2 cellular contexts compared by ENCODE assay signal in the genomic region with DNA sequence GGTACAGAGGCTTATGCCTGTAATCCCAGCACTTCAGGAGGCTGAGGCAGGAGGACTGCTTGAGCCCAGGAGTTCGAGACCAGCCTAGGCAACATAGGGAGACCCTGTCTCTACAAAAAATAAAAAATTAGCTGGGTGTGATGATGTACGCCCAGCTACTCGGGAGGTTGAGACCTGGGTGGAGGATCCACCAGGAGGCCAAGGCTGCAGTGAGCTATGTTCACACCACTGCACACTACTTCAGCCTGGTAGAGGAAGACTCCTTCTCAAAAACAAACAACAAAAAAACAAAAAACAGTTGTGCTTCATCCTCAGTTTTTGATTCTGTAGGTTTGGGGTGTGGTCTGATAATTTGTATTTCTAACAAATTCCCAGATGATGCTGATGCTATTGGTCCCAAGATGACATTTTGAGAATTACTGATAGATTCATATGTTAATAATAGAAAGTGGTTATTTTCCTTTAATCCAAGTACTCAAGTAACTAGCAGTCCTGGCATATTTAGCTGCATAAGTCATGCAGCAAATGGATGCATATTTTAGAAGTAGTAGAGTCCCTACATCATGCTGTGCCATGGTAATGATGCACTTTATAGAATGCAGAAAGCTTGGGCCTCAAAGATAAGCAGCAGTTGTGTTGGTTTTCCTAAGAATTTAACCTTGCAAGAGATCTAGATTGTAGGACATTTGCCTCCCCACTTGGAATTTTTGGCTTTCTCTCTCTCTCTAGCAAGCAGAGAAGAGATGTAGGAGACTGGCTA.
TF ChIP-seq lines count a peak whose summit lies in the region.

No MANE protein-coding gene starts in this region.

TF ChIP-seq in SK-N-SH treated with all-trans-retinoic acid at 6 μM for 48 hours, 23 proteins besides CTCF, POLR2A, EP300 and RAD21 (continued from another document):
- TF ChIP-seq, protein P1, sequence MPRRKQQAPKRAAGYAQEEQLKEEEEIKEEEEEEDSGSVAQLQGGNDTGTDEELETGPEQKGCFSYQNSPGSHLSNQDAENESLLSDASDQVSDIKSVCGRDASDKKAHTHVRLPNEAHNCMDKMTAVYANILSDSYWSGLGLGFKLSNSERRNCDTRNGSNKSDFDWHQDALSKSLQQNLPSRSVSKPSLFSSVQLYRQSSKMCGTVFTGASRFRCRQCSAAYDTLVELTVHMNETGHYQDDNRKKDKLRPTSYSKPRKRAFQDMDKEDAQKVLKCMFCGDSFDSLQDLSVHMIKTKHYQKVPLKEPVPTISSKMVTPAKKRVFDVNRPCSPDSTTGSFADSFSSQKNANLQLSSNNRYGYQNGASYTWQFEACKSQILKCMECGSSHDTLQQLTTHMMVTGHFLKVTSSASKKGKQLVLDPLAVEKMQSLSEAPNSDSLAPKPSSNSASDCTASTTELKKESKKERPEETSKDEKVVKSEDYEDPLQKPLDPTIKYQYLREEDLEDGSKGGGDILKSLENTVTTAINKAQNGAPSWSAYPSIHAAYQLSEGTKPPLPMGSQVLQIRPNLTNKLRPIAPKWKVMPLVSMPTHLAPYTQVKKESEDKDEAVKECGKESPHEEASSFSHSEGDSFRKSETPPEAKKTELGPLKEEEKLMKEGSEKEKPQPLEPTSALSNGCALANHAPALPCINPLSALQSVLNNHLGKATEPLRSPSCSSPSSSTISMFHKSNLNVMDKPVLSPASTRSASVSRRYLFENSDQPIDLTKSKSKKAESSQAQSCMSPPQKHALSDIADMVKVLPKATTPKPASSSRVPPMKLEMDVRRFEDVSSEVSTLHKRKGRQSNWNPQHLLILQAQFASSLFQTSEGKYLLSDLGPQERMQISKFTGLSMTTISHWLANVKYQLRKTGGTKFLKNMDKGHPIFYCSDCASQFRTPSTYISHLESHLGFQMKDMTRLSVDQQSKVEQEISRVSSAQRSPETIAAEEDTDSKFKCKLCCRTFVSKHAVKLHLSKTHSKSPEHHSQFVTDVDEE (CRISPR knock-in tag; IDR thresholded peaks at IDR 0.05) = no peak
- no peak for TF ChIP-seq SNAI2 (CRISPR knock-in tag; IDR thresholded peaks at IDR 0.05)
- no peak for TF ChIP-seq OSR1 (CRISPR knock-in tag; IDR thresholded peaks at IDR 0.05)
- TF ChIP-seq, protein P2, sequence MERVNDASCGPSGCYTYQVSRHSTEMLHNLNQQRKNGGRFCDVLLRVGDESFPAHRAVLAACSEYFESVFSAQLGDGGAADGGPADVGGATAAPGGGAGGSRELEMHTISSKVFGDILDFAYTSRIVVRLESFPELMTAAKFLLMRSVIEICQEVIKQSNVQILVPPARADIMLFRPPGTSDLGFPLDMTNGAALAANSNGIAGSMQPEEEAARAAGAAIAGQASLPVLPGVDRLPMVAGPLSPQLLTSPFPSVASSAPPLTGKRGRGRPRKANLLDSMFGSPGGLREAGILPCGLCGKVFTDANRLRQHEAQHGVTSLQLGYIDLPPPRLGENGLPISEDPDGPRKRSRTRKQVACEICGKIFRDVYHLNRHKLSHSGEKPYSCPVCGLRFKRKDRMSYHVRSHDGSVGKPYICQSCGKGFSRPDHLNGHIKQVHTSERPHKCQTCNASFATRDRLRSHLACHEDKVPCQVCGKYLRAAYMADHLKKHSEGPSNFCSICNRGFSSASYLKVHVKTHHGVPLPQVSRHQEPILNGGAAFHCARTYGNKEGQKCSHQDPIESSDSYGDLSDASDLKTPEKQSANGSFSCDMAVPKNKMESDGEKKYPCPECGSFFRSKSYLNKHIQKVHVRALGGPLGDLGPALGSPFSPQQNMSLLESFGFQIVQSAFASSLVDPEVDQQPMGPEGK (CRISPR knock-in tag; IDR thresholded peaks at IDR 0.05; ENCODE audit: borderline replicate concordance) = no peak
- TF ChIP-seq, protein P3, sequence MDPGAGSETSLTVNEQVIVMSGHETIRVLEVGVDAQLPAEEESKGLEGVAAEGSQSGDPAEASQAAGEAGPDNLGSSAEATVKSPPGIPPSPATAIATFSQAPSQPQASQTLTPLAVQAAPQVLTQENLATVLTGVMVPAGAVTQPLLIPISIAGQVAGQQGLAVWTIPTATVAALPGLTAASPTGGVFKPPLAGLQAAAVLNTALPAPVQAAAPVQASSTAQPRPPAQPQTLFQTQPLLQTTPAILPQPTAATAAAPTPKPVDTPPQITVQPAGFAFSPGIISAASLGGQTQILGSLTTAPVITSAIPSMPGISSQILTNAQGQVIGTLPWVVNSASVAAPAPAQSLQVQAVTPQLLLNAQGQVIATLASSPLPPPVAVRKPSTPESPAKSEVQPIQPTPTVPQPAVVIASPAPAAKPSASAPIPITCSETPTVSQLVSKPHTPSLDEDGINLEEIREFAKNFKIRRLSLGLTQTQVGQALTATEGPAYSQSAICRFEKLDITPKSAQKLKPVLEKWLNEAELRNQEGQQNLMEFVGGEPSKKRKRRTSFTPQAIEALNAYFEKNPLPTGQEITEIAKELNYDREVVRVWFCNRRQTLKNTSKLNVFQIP (CRISPR knock-in tag; IDR thresholded peaks at IDR 0.05; ENCODE audit: borderline replicate concordance, low read depth) = no peak
- TF ChIP-seq, protein P4, sequence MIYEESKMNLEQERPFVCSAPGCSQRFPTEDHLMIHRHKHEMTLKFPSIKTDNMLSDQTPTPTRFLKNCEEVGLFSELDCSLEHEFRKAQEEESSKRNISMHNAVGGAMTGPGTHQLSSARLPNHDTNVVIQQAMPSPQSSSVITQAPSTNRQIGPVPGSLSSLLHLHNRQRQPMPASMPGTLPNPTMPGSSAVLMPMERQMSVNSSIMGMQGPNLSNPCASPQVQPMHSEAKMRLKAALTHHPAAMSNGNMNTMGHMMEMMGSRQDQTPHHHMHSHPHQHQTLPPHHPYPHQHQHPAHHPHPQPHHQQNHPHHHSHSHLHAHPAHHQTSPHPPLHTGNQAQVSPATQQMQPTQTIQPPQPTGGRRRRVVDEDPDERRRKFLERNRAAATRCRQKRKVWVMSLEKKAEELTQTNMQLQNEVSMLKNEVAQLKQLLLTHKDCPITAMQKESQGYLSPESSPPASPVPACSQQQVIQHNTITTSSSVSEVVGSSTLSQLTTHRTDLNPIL (CRISPR knock-in tag; IDR thresholded peaks at IDR 0.05; ENCODE audit: low read depth) = no peak
- TF ChIP-seq ARNTL (CRISPR knock-in tag; IDR thresholded peaks at IDR 0.05; ENCODE audit: borderline replicate concordance, low read depth) = no peak
- TF ChIP-seq, protein P5, sequence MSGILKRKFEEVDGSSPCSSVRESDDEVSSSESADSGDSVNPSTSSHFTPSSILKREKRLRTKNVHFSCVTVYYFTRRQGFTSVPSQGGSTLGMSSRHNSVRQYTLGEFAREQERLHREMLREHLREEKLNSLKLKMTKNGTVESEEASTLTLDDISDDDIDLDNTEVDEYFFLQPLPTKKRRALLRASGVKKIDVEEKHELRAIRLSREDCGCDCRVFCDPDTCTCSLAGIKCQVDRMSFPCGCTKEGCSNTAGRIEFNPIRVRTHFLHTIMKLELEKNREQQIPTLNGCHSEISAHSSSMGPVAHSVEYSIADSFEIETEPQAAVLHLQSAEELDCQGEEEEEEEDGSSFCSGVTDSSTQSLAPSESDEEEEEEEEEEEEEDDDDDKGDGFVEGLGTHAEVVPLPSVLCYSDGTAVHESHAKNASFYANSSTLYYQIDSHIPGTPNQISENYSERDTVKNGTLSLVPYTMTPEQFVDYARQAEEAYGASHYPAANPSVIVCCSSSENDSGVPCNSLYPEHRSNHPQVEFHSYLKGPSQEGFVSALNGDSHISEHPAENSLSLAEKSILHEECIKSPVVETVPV (CRISPR knock-in tag; IDR thresholded peaks at IDR 0.05) = no peak
- TF ChIP-seq ZNF565 (CRISPR knock-in tag; conservative IDR thresholded peaks at IDR 0.05; ENCODE audit: low read depth) = no peak

TF ChIP-seq in SK-N-SH, 30 proteins besides CTCF, POLR2A, EP300 and RAD21 (continued from another document):
- TF ChIP-seq, protein P6, sequence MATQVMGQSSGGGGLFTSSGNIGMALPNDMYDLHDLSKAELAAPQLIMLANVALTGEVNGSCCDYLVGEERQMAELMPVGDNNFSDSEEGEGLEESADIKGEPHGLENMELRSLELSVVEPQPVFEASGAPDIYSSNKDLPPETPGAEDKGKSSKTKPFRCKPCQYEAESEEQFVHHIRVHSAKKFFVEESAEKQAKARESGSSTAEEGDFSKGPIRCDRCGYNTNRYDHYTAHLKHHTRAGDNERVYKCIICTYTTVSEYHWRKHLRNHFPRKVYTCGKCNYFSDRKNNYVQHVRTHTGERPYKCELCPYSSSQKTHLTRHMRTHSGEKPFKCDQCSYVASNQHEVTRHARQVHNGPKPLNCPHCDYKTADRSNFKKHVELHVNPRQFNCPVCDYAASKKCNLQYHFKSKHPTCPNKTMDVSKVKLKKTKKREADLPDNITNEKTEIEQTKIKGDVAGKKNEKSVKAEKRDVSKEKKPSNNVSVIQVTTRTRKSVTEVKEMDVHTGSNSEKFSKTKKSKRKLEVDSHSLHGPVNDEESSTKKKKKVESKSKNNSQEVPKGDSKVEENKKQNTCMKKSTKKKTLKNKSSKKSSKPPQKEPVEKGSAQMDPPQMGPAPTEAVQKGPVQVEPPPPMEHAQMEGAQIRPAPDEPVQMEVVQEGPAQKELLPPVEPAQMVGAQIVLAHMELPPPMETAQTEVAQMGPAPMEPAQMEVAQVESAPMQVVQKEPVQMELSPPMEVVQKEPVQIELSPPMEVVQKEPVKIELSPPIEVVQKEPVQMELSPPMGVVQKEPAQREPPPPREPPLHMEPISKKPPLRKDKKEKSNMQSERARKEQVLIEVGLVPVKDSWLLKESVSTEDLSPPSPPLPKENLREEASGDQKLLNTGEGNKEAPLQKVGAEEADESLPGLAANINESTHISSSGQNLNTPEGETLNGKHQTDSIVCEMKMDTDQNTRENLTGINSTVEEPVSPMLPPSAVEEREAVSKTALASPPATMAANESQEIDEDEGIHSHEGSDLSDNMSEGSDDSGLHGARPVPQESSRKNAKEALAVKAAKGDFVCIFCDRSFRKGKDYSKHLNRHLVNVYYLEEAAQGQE (IDR thresholded peaks at IDR 0.05; ENCODE audit: low read depth, low read length) = no peak
- no peak for TF ChIP-seq NRF1 (IDR thresholded peaks at IDR 0.05; ENCODE audit: low read depth, low read length)
- TF ChIP-seq, protein P7, sequence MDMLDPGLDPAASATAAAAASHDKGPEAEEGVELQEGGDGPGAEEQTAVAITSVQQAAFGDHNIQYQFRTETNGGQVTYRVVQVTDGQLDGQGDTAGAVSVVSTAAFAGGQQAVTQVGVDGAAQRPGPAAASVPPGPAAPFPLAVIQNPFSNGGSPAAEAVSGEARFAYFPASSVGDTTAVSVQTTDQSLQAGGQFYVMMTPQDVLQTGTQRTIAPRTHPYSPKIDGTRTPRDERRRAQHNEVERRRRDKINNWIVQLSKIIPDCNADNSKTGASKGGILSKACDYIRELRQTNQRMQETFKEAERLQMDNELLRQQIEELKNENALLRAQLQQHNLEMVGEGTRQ (IDR thresholded peaks at IDR 0.05; ENCODE audit: borderline replicate concordance, low read depth, low read length) = no peak
